22 cellular contexts compared by ENCODE assay signal in genomic region chr7:157855016-157855415, GRCh38.
"Had no signal": no experiment of that assay in that cellular context is flagged by ENCODE, and none has a peak within 500 bp of the region (broad histone marks: within the 10 kb centered on the region; RNA-seq: fewer than 3 reads in every experiment).

No MANE protein-coding gene starts in this region.

- H3K4me3 Mint-ChIP-seq: activated CD4-positive, alpha-beta memory T cell treated with anti-CD3 and anti-CD28 coated beads, Interleukin-2, amount 10 ng/mL, durations not matched to agents 7 days and 5 days; activated CD4-positive, alpha-beta T cell treated with anti-CD3 and anti-CD28 coated beads, Interleukin-2, amount 10 ng/mL, durations not matched to agents 24 days and 14 days; activated T-cell treated with anti-CD3 and anti-CD28 coated beads, Interleukin-2, amount 50 U/mL, for 4 hours; activated T-helper 17 cell treated with anti-CD3 and anti-CD28 coated beads, Interleukin-2, amount 50 U/mL, for 72 hours; mesothelial cell of epicardium had no signal

- H3K4me1 ChIP-seq: uterus had no signal

- H3K27me3 Mint-ChIP-seq: activated CD4-positive, alpha-beta memory T cell treated with anti-CD3 and anti-CD28 coated beads, Interleukin-2, amount 10 ng/mL, durations not matched to agents 7 days and 5 days; activated CD4-positive, alpha-beta T cell treated with anti-CD3 and anti-CD28 coated beads, Interleukin-2, amount 10 ng/mL, durations not matched to agents 24 days and 14 days; naive thymus-derived CD4-positive, alpha-beta T cell had no signal

- H3K27me3 ChIP-seq: esophagus squamous epithelium, transverse colon, uterus had no signal

- H3K4me3 ChIP-seq: esophagus squamous epithelium, transverse colon, uterus had no signal

- H3K36me3 Mint-ChIP-seq: mesothelial cell of epicardium; naive thymus-derived CD4-positive, alpha-beta T cell had no signal

- DNase-seq: activated CD4-positive, alpha-beta memory T cell treated with anti-CD3 and anti-CD28 coated beads, Interleukin-2, amount 10 ng/mL, durations not matched to agents 7 days and 5 days; activated CD4-positive, alpha-beta T cell treated with anti-CD3 and anti-CD28 coated beads, Interleukin-2, amount 10 ng/mL, durations not matched to agents 24 days and 14 days; activated gamma-delta T cell treated with Interleukin-2 at 50 U/mL for 16 hours; activated naive CD4-positive, alpha-beta T cell treated with anti-CD3 and anti-CD28 coated beads, Interleukin-2, amount 50 U/mL, for 16 hours; activated T-cell treated with anti-CD3 and anti-CD28 coated beads, Interleukin-2, amount 50 U/mL, for 4 hours; amniotic stem cell; central memory CD4-positive, alpha-beta T cell; dermis blood vessel endothelial cell; effector CD8-positive, alpha-beta T cell; esophagus squamous epithelium; mammary epithelial cell; naive thymus-derived CD4-positive, alpha-beta T cell; stimulated activated CD4-positive, alpha-beta T cell treated with anti-CD3 and anti-CD28 coated beads, Interleukin-2, amount 100 ng/mL, for 48 hours; stimulated activated naive CD4-positive, alpha-beta T cell treated with Interleukin-2 at 50 U/mL for 16 hours; T-helper 9 cell; uterus had no signal

- H3K36me3 ChIP-seq: esophagus squamous epithelium, transverse colon, uterus had no signal

- ATAC-seq: activated T-cell treated with anti-CD3 and anti-CD28 coated beads, Interleukin-2, amount 50 U/mL, for 4 hours; activated T-helper 17 cell treated with anti-CD3 and anti-CD28 coated beads, Interleukin-2, amount 50 U/mL, for 72 hours had no signal

- H3K27ac Mint-ChIP-seq: activated CD4-positive, alpha-beta memory T cell treated with anti-CD3 and anti-CD28 coated beads, Interleukin-2, amount 10 ng/mL, durations not matched to agents 7 days and 5 days; activated CD4-positive, alpha-beta T cell treated with anti-CD3 and anti-CD28 coated beads, Interleukin-2, amount 10 ng/mL, durations not matched to agents 24 days and 14 days; activated T-helper 17 cell treated with anti-CD3 and anti-CD28 coated beads, Interleukin-2, amount 50 U/mL, for 72 hours; mesothelial cell of epicardium had no signal

- H3K27ac ChIP-seq: epithelial cell of prostate, uterus, VCaP had no signal

- H3K9me3 ChIP-seq: esophagus squamous epithelium, left lung, transverse colon, uterus had no signal

- H3K9me3 Mint-ChIP-seq: activated CD4-positive, alpha-beta memory T cell treated with anti-CD3 and anti-CD28 coated beads, Interleukin-2, amount 10 ng/mL, durations not matched to agents 7 days and 5 days; activated CD4-positive, alpha-beta T cell treated with anti-CD3 and anti-CD28 coated beads, Interleukin-2, amount 10 ng/mL, durations not matched to agents 24 days and 14 days; activated T-cell treated with anti-CD3 and anti-CD28 coated beads, Interleukin-2, amount 50 U/mL, for 4 hours; activated T-helper 17 cell treated with anti-CD3 and anti-CD28 coated beads, Interleukin-2, amount 50 U/mL, for 72 hours; mesothelial cell of epicardium; naive thymus-derived CD4-positive, alpha-beta T cell had no signal
